In the genomic region with DNA sequence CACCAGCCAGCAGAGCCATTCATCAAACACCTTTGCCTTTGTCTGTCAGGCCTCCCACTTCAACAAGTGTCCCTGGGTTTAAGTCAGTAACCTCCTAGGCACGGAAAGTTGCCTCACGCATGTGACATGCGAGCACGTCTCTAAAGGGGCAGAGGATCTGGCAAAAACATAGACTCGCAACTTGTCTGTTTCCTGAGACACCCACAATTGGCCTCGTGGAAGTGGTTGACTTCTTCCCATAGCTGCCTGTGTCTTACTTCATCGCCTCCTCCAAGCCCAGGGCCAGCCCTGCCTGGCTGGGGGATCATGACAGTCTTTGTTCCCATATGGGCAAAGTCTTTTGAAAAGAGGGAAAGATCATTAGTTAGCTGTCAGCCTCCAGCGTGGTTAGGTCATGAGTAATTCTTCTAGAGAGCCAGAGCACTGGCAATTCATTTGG, we compare ENCODE assay signal across 8 cellular contexts. TPM values are rescaled to one million over a fixed set of nuclear protein-coding genes. Genes with fewer than 3 reads are reported as not detected.
A peak's percentile ranks its signal among the peaks of the same experiment; 100 is the strongest.
DNase-seq lines count a peak whose midpoint lies in the region; ATAC-seq and TF ChIP-seq lines count a peak whose summit lies in the region.

No MANE protein-coding gene starts in this region.

- TF ChIP-seq CTCF in AG04449 (IDR thresholded peaks at IDR 0.05; ENCODE audit: insufficient read depth, low read length, missing control alignments) (no peak), esophagus squamous epithelium (IDR thresholded peaks at IDR 0.05) (no peak), omental fat pad (IDR thresholded peaks at IDR 0.05) (no peak), GM20000 (IDR thresholded peaks at IDR 0.05; ENCODE audit: extremely low read depth, missing control alignments) (no peak)

- H3K27ac ChIP-seq in esophagus squamous epithelium = peak overlapping the region; percentile 78 to 95 (median 94)

- H3K9me3 ChIP-seq in esophagus squamous epithelium = no peaks in the 10 kb centered on the region
- no peaks in the 10 kb centered on the region for H3K9me3 ChIP-seq in T-helper 17 cell (ENCODE audit: control insufficient read depth, low read length, poor library complexity, severe bottlenecking)

- POLR2A ChIA-PET in AG04449 (lab: Yijun Ruan, JAX) = interaction anchor here (0.7 kb wide), 1 partner anchor 221 kb away, joined by 3 read pairs; no protein-coding TSS in a partner anchor

- H3K4me3 ChIP-seq in AG04449 (ENCODE audit: low read depth, low read length) (0 out of 2 replicates have a peak overlapping the region, but pooled peaks have one; percentile 0), esophagus squamous epithelium (peak overlapping the region in 2 of 4 donors; percentile 34 to 58)

- peaks cover 2% of the 10 kb centered on the region for H3K36me3 Mint-ChIP-seq in T-helper 17 cell (ENCODE audit: low read depth)

- peak; percentile 79 for DNase-seq in AG04449 (ENCODE audit: low read depth, low spot score)
- peak; percentile 27 for DNase-seq in NCI-H345 treated with DMSO at 0.1 percent for 48 hours (lab: John Stamatoyannopoulos, UW; ENCODE audit: unreplicated experiment)
- DNase-seq in esophagus squamous epithelium (lab: John Stamatoyannopoulos, UW) = no peak
- DNase-seq in omental fat pad (ENCODE audit: low spot score) = peak; percentile 40
- DNase-seq in GM20000 (ENCODE audit: low spot score) = no peak
- no peak for DNase-seq in NCI-H1436 (lab: John Stamatoyannopoulos, UW)
- DNase-seq in T-helper 17 cell = no peak

- no peaks in the 10 kb centered on the region for H3K36me3 ChIP-seq in esophagus squamous epithelium

- ATAC-seq in omental fat pad (ENCODE audit: low FRiP score) (peak; percentile 72), HG03039 (IDR thresholded peaks at IDR 0.05; ENCODE audit: unreplicated experiment) (no peak), T-helper 17 cell (no peak)

- peaks cover 20 to 70% (median 57%) of the 10 kb centered on the region in 3 donors for H3K4me1 ChIP-seq in esophagus squamous epithelium

- WGBS in esophagus squamous epithelium, 2 donors = 24 to 44% methylated on average over 8 of the region's 8 CpGs

- no peak overlapping the region for H3K4me3 Mint-ChIP-seq in T-helper 17 cell

- no peaks in the 10 kb centered on the region for H3K27me3 ChIP-seq in esophagus squamous epithelium

- no peak overlapping the region for H3K27ac Mint-ChIP-seq in T-helper 17 cell

- CTCF ChIA-PET in AG04449 (lab: Yijun Ruan, JAX) = interaction anchor here (0.7 to 4.3 kb wide), 11 partner anchors 11 to 743 kb away, joined by 3 to 41 read pairs (median 3); no protein-coding TSS in a partner anchor

- TF ChIP-seq POLR2A in esophagus squamous epithelium (IDR thresholded peaks at IDR 0.05) = no peak

- intact Hi-C loops in esophagus squamous epithelium (cut with DNase I) = loop anchor here (5.0 kb wide), 1 partner anchor 479 kb away; no protein-coding TSS in a partner anchor

- peaks cover 15% of the 10 kb centered on the region for H3K4me1 Mint-ChIP-seq in T-helper 17 cell

- peaks cover 27% of the 10 kb centered on the region for H3K27me3 Mint-ChIP-seq in T-helper 17 cell

RNA-seq across cellular contexts. Expression of a gene that starts 35.5 kb away (rescaled TPM):
- total RNA-seq in esophagus squamous epithelium (10 to 100 TPM in 3 of 4 donors, 1 to 10 TPM in 1; 5.3 to 37.8 (median 14.2) TPM), omental fat pad (100 to 1,000 TPM in 2 of 4 donors, 10 to 100 TPM in 2; 67.2 to 173 (median 111) TPM), T-helper 17 cell (10 to 100 TPM; 32.0 to 51.9 TPM)

Comparison
In these comparisons a context has a peak if more than half of its experiments do, and no peak if none do; other contexts are left out.
1. DNase-seq: peak in AG04449 (single experiment), NCI-H345 treated with DMSO at 0.1 percent for 48 hours (single experiment) and omental fat pad (single experiment); none in esophagus squamous epithelium (single experiment), GM20000 (single experiment), NCI-H1436 (single experiment) and T-helper 17 cell (0 of 3).